In genomic region chr14:20412876-20413784, GRCh38 we compare ENCODE assay signal across 1 cellular context.
TF ChIP-seq lines count a peak whose summit lies in the region.

Gene TEP1 (minus strand): TSS chr14:20413501. CDS start chr14:20408439, 5,062 bp downstream.

TF ChIP-seq in K562, 482 proteins besides CTCF, POLR2A, EP300 and RAD21 (continued from another document and continues in another):
- no peak for TF ChIP-seq TFAM (CRISPR knock-in tag; conservative IDR thresholded peaks at IDR 0.05)
- no peak for TF ChIP-seq STAT6 (CRISPR knock-in tag; IDR thresholded peaks at IDR 0.05)
- TF ChIP-seq, protein P1, sequence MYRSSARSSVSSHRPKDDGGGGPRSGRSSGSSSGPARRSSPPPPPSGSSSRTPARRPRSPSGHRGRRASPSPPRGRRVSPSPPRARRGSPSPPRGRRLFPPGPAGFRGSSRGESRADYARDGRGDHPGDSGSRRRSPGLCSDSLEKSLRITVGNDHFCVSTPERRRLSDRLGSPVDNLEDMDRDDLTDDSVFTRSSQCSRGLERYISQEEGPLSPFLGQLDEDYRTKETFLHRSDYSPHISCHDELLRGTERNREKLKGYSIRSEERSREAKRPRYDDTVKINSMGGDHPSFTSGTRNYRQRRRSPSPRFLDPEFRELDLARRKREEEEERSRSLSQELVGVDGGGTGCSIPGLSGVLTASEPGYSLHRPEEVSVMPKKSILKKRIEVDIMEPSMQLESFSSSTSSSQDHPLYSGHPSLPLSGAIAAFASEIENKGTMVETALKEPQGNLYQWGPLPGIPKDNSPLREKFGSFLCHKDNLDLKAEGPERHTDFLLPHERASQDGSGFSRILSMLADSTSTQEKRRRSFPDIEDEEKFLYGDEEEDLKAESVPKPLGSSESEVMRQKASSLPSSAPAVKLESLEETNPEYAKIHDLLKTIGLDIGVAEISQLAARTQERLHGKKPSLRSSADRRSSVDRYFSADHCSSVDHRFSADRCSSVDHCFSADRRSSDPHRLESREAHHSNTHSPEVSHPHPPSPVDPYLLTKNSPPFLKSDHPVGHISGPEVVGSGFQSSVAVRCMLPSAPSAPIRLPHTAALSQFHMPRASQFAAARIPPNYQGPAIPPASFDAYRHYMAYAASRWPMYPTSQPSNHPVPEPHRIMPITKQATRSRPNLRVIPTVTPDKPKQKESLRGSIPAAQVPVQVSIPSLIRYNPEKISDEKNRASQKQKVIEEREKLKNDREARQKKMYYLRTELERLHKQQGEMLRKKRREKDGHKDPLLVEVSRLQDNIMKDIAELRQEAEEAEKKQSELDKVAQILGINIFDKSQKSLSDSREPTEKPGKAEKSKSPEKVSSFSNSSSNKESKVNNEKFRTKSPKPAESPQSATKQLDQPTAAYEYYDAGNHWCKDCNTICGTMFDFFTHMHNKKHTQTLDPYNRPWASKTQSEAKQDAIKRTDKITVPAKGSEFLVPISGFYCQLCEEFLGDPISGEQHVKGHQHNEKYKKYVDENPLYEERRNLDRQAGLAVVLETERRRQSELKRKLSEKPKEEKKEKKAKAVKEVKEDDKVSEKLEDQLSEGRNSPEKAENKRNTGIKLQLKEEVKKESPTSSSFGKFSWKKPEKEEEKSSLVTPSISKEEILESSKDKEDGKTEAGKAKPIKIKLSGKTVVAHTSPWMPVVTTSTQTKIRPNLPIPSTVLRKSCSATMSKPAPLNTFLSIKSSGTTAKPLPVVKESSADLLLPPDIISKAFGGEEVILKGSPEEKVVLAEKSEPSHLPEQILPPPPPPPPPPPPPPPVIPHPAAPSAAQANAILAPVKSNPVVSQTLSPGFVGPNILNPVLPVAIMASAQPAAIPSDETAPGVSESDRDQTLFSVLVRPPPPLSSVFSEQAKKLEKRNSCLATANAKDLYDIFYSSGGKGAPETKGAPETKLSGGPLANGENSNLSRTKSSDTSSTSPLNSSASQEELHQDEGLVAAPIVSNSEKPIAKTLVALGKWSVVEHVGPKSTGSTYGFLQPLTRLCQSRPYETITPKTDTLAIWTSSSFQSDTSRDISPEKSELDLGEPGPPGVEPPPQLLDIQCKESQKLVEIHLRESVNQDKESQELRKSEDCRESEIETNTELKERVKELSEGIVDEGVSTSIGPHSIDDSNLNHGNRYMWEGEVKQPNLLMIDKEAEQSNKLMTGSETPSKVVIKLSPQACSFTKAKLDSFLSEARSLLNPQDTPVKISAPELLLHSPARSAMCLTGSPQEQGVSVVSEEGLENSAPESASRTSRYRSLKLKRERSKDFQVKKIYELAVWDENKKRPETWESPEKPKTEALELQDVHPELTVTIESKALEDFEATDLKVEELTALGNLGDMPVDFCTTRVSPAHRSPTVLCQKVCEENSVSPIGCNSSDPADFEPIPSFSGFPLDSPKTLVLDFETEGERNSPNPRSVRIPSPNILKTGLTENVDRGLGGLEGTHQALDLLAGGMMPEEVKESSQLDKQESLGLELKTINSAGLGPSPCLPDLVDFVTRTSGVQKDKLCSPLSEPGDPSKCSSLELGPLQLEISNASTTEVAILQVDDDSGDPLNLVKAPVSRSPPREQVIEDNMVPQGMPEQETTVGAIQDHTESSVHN (IDR thresholded peaks at IDR 0.05; ENCODE audit: borderline replicate concordance in 1 of 2, low read depth in 1 of 2): no peak
- TF ChIP-seq TRIM24 (IDR thresholded peaks at IDR 0.05): no peak
- TF ChIP-seq ARHGAP35 (IDR thresholded peaks at IDR 0.05; ENCODE audit: partially characterized antibody): no peak
- no peak for TF ChIP-seq XRCC4 (IDR thresholded peaks at IDR 0.05; ENCODE audit: extremely low read depth, insufficient read depth, insufficient read length)
- TF ChIP-seq BRF1 (IDR thresholded peaks at IDR 0.05; ENCODE audit: borderline replicate concordance, extremely low read depth, insufficient read length): no peak
- TF ChIP-seq TCF3 (CRISPR knock-in tag; IDR thresholded peaks at IDR 0.05): no peak
- no peak for TF ChIP-seq BRCA1 (IDR thresholded peaks at IDR 0.05)
- TF ChIP-seq BRCA1 (CRISPR knock-in tag; IDR thresholded peaks at IDR 0.05): no peak
- no peak for TF ChIP-seq POLR3G (IDR thresholded peaks at IDR 0.05; ENCODE audit: extremely low read depth, insufficient read length, insufficient replicate concordance)
- TF ChIP-seq MTA1 (IDR thresholded peaks at IDR 0.05; ENCODE audit: borderline replicate concordance): no peak
- TF ChIP-seq RREB1 (CRISPR knock-in tag; IDR thresholded peaks at IDR 0.05): no peak
- TF ChIP-seq RFX7 (CRISPR knock-in tag; IDR thresholded peaks at IDR 0.05): no peak
- no peak for TF ChIP-seq ZNF507 (tag; conservative IDR thresholded peaks at IDR 0.05)
- no peak for TF ChIP-seq ZEB2 (IDR thresholded peaks at IDR 0.05)
- 0 out of 2 replicates have a peak, but pooled peaks have one; percentile 37 for TF ChIP-seq ZBTB17 (CRISPR knock-in tag; IDR thresholded peaks at IDR 0.05)
- TF ChIP-seq MLLT1 (IDR thresholded peaks at IDR 0.05): no peak
- TF ChIP-seq ELF1 (tag; IDR thresholded peaks at IDR 0.05): 0 out of 2 replicates have a peak, but pooled peaks have one; percentile 22
- TF ChIP-seq ADNP (tag; IDR thresholded peaks at IDR 0.05): no peak
- no peak for TF ChIP-seq NFIX (CRISPR knock-in tag; IDR thresholded peaks at IDR 0.05; ENCODE audit: low read depth)
- TF ChIP-seq LEF1 (IDR thresholded peaks at IDR 0.05): no peak
- TF ChIP-seq, protein P2, sequence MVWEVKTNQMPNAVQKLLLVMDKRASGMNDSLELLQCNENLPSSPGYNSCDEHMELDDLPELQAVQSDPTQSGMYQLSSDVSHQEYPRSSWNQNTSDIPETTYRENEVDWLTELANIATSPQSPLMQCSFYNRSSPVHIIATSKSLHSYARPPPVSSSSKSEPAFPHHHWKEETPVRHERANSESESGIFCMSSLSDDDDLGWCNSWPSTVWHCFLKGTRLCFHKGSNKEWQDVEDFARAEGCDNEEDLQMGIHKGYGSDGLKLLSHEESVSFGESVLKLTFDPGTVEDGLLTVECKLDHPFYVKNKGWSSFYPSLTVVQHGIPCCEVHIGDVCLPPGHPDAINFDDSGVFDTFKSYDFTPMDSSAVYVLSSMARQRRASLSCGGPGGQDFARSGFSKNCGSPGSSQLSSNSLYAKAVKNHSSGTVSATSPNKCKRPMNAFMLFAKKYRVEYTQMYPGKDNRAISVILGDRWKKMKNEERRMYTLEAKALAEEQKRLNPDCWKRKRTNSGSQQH (CRISPR knock-in tag; IDR thresholded peaks at IDR 0.05): 0 out of 2 replicates have a peak, but pooled peaks have one; percentile 18
- TF ChIP-seq, protein P3, sequence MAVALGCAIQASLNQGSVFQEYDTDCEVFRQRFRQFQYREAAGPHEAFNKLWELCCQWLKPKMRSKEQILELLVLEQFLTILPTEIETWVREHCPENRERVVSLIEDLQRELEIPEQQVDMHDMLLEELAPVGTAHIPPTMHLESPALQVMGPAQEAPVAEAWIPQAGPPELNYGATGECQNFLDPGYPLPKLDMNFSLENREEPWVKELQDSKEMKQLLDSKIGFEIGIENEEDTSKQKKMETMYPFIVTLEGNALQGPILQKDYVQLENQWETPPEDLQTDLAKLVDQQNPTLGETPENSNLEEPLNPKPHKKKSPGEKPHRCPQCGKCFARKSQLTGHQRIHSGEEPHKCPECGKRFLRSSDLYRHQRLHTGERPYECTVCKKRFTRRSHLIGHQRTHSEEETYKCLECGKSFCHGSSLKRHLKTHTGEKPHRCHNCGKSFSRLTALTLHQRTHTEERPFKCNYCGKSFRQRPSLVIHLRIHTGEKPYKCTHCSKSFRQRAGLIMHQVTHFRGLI (CRISPR knock-in tag; IDR thresholded peaks at IDR 0.05): no peak
- no peak for TF ChIP-seq ESRRA (IDR thresholded peaks at IDR 0.05; ENCODE audit: borderline replicate concordance, low read depth)
- no peak for TF ChIP-seq ATF6 (CRISPR knock-in tag; IDR thresholded peaks at IDR 0.05)
- TF ChIP-seq NR2C1 (IDR thresholded peaks at IDR 0.05): no peak
- no peak for TF ChIP-seq NR2C1 (tag; IDR thresholded peaks at IDR 0.05)
- TF ChIP-seq ZNF174 (CRISPR knock-in tag; IDR thresholded peaks at IDR 0.05): no peak
- TF ChIP-seq SRSF1 (IDR thresholded peaks at IDR 0.05; ENCODE audit: low read depth, low read length): no peak
- TF ChIP-seq, protein P4, sequence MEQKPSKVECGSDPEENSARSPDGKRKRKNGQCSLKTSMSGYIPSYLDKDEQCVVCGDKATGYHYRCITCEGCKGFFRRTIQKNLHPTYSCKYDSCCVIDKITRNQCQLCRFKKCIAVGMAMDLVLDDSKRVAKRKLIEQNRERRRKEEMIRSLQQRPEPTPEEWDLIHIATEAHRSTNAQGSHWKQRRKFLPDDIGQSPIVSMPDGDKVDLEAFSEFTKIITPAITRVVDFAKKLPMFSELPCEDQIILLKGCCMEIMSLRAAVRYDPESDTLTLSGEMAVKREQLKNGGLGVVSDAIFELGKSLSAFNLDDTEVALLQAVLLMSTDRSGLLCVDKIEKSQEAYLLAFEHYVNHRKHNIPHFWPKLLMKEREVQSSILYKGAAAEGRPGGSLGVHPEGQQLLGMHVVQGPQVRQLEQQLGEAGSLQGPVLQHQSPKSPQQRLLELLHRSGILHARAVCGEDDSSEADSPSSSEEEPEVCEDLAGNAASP (IDR thresholded peaks at IDR 0.05): no peak
- no peak for TF ChIP-seq RAD51 (IDR thresholded peaks at IDR 0.05; ENCODE audit: borderline replicate concordance, low read depth)
- TF ChIP-seq FOS (IDR thresholded peaks at IDR 0.05; ENCODE audit: extremely low read depth, insufficient read length): no peak
